ENCODE assay signal across 17 cellular contexts in genomic region chr5:143938230-143938629, GRCh38.
"Had no signal": no experiment of that assay in that cellular context is flagged by ENCODE, and none has a peak within 500 bp of the region (broad histone marks: within the 10 kb centered on the region; RNA-seq: fewer than 3 reads in every experiment).

No MANE protein-coding gene starts in this region.

- DNase-seq: activated CD4-positive, alpha-beta memory T cell treated with anti-CD3 and anti-CD28 coated beads, Interleukin-2, amount 10 ng/mL, durations not matched to agents 7 days and 5 days; activated CD4-positive, alpha-beta T cell treated with anti-CD3 and anti-CD28 coated beads for 4 hours; activated CD8-positive, alpha-beta memory T cell treated with anti-CD3 and anti-CD28 coated beads, Interleukin-2, amount 50 U/mL, for 4 hours; activated effector memory CD4-positive, alpha-beta T cell treated with anti-CD3 and anti-CD28 coated beads, Interleukin-2, amount 50 U/mL, for 16 hours; activated T-cell treated with anti-CD3 and anti-CD28 coated beads, Interleukin-2, amount 50 U/mL, for 48 hours; body of pancreas; glutamatergic neuron; psoas muscle; sigmoid colon; stimulated activated CD4-positive, alpha-beta T cell treated with anti-CD3 and anti-CD28 coated beads, Interleukin-12 subunit alpha, Interleukin-12 subunit beta, amount 100 ng/mL, for 4 hours; stimulated activated CD4-positive, alpha-beta T cell treated with anti-CD3 and anti-CD28 coated beads, Interleukin-2, amount 100 ng/mL, for 24 hours; stomach; T-helper 2 cell; testis had no signal

- H3K4me1 ChIP-seq: body of pancreas, esophagus muscularis mucosa, psoas muscle, sigmoid colon, stomach, testis had no signal

- H3K27ac ChIP-seq: body of pancreas, coronary artery, esophagus muscularis mucosa, psoas muscle, sigmoid colon, stomach, testis had no signal

- H3K9me3 ChIP-seq: testis had no signal

- ATAC-seq: body of pancreas, psoas muscle, WTC11 had no signal

- H3K4me3 ChIP-seq: body of pancreas, coronary artery, esophagus muscularis mucosa, psoas muscle, sigmoid colon, stomach, testis had no signal

- H3K27me3 ChIP-seq: body of pancreas, esophagus muscularis mucosa, sigmoid colon, stomach, testis had no signal

- H3K36me3 ChIP-seq: esophagus muscularis mucosa, sigmoid colon, stomach had no signal
